ENCODE assay signal across 7 cellular contexts in the genomic region with DNA sequence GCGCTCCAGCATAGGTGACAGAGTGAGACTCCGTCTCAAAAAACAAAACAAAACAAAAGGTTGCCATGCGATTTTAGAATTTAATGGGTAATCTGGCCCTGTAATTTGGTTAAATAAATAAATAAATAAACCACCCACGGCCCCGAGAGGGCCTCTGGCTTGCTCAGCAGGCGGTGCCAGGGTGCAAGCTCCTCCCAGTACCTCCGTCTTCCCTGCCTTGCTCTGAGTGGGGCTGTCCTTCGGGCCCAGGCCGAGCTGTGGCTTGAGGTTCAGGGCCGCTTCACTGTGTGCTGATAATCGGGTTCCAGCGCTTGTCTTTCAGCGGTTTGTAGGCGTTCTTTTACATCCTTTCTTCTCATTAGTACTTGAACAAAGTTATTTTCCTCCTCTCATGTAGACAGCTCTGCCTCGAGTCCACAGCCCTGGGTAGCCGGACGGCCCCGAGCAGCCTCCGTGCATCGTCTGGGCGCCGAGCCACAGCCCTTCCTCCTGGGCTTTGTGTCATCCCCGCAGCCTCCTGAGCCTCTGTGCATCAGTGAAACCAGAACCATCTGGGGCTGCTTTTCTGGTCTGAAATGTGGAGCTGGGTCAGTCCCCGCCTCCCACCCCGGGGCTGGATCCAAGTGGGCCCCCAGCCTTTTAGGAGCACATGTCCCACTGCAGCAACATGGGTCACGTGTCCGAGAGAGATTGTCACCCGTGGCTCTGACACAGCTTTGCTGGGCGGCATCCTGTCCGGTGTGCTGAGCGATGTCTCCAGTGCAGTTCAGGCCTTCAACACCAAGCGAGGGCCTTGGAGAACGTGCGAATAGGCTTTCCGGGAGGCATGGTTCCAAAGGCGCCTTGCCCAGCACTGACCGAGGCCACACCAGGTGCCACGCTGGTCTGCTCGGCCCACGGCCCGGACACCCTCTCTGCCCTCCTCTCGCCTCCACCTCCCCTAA.
DNase-seq lines count a peak whose midpoint lies in the region; ATAC-seq and TF ChIP-seq lines count a peak whose summit lies in the region.

No MANE protein-coding gene starts in this region.

- ATAC-seq in activated T-helper 17 cell treated with anti-CD3 and anti-CD28 coated beads, Interleukin-2, amount 50 U/mL, for 72 hours (replicated peaks) = no peak
- peak; percentile 71 for ATAC-seq in left ventricle myocardium superior
- no peak for ATAC-seq in GM21390 (IDR thresholded peaks at IDR 0.05; ENCODE audit: unreplicated experiment)
- no peak for ATAC-seq in GM19324 (IDR thresholded peaks at IDR 0.05; ENCODE audit: low FRiP score, unreplicated experiment)

- H3K27me3 Mint-ChIP-seq in activated T-helper 17 cell treated with anti-CD3 and anti-CD28 coated beads, Interleukin-2, amount 50 U/mL, for 72 hours = no peaks in the 10 kb centered on the region

- DNase-seq in GOT3 (lab: John Stamatoyannopoulos, UW) (peak; percentile 42), left ventricle myocardium superior (peak; percentile 84), stomach (no peak), NCI-H345 (lab: John Stamatoyannopoulos, UW) (no peak)

- H3K4me3 Mint-ChIP-seq in activated T-helper 17 cell treated with anti-CD3 and anti-CD28 coated beads, Interleukin-2, amount 50 U/mL, for 72 hours = peak overlapping the region; percentile 65

- peaks cover 0 to 22% (median 19%) of the 10 kb centered on the region in 4 donors for H3K36me3 ChIP-seq in stomach

- H3K4me1 Mint-ChIP-seq in activated T-helper 17 cell treated with anti-CD3 and anti-CD28 coated beads, Interleukin-2, amount 50 U/mL, for 72 hours = peaks cover 8% of the 10 kb centered on the region

- H3K4me1 ChIP-seq in stomach = peaks cover 14 to 24% (median 20%) of the 10 kb centered on the region in 4 donors

- H3K9me3 ChIP-seq in stomach = no peaks in the 10 kb centered on the region

- H3K27me3 ChIP-seq in stomach = no peaks in the 10 kb centered on the region

- peak overlapping the region; percentile 66 for H3K27ac Mint-ChIP-seq in activated T-helper 17 cell treated with anti-CD3 and anti-CD28 coated beads, Interleukin-2, amount 50 U/mL, for 72 hours

- H3K9me3 Mint-ChIP-seq in activated T-helper 17 cell treated with anti-CD3 and anti-CD28 coated beads, Interleukin-2, amount 50 U/mL, for 72 hours = no peaks in the 10 kb centered on the region

- 71 to 88% (median 81%) methylated on average over 37 to 42 of the region's 42 CpGs for WGBS in stomach, 5 donors

- no peak for TF ChIP-seq CTCF in stomach (IDR thresholded peaks at IDR 0.05)

- no peak for TF ChIP-seq POLR2A in stomach (IDR thresholded peaks at IDR 0.05)

- H3K4me3 ChIP-seq in stomach = no peak overlapping the region

- peak overlapping the region in 4 of 5 donors; percentile 84 to 91 (median 90) for H3K27ac ChIP-seq in stomach

- intact Hi-C loops in left ventricle myocardium superior (cut with micrococcal nuclease) (no loop called here), stomach (cut with DNase I; ENCODE audit: low total_unique reads) (no loop called here)

- TF ChIP-seq EP300 in stomach (IDR thresholded peaks at IDR 0.05) = no peak

- peaks cover 23% of the 10 kb centered on the region for H3K36me3 Mint-ChIP-seq in activated T-helper 17 cell treated with anti-CD3 and anti-CD28 coated beads, Interleukin-2, amount 50 U/mL, for 72 hours (ENCODE audit: low read depth)

Comparison
In these comparisons a context has a peak if more than half of its experiments do, and no peak if none do; other contexts are left out.
1. DNase-seq: peak in GOT3 (single experiment) and left ventricle myocardium superior (single experiment); none in stomach (single experiment) and NCI-H345 (single experiment).